9 cellular contexts compared by ENCODE assay signal in the genomic region with DNA sequence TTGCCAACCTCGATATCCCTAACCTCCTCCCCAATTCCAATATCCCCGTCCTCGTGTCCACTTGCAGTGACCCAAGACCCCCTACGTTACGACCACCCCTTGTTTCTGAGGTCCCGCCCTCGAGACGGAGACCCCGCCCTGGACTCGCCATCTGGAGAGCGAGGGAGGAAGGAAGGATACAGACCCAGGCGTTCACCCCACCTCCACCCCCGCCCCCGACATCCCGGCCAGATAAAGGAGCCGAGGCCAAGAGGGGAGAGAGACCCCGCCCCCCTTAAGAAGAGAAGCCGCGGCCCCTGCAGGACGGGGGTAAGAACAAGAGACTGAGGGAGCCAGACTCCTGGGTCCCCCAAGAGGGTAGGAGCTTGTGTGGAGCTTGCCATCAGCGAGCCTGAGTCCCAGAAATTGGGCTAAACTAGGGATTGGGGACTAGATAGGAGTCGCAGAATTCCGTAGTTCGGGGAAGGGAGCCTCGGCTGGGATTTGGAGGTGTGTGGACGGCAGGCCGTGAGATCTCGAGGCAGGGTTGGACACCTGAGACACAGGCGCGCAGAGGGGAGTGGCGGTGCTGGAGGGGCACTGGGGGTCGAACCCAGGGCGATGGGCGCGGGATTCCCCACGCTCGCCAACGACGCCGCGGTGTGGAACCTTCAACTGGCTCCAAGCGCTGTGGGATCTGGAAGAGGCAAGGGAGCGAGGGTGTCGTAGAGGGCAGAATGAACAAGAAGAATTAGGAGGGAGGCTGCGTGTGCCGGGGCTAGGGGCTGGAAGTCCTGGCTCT. TPM values are rescaled to one million over a fixed set of nuclear protein-coding genes. Genes with fewer than 3 reads are reported as not detected.
A peak's percentile ranks its signal among the peaks of the same experiment; 100 is the strongest.
DNase-seq lines count a peak whose midpoint lies in the region; ATAC-seq, FAIRE-seq and TF ChIP-seq lines count a peak whose summit lies in the region.
"Had no signal": no experiment of that assay in that cellular context is flagged by ENCODE, and none has a peak within 500 bp of the region (broad histone marks: within the 10 kb centered on the region; RNA-seq: fewer than 3 reads in every experiment).

A gene with protein sequence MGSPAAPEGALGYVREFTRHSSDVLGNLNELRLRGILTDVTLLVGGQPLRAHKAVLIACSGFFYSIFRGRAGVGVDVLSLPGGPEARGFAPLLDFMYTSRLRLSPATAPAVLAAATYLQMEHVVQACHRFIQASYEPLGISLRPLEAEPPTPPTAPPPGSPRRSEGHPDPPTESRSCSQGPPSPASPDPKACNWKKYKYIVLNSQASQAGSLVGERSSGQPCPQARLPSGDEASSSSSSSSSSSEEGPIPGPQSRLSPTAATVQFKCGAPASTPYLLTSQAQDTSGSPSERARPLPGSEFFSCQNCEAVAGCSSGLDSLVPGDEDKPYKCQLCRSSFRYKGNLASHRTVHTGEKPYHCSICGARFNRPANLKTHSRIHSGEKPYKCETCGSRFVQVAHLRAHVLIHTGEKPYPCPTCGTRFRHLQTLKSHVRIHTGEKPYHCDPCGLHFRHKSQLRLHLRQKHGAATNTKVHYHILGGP (plus strand): TSS at position 260 of the 781 bp plus-strand sequence. CDS start 622 bp downstream, outside the sequence.

- intact Hi-C loops in ascending aorta (cut with DNase I), result loop anchor here (5.0 kb wide), 2 partner anchors 111 to 181 kb away; no protein-coding TSS in a partner anchor

- H3K4me1 Mint-ChIP-seq in IgD-negative memory B cell, result peaks cover 19 to 22% (median 21%) of the 10 kb centered on the region in 3 donors
- H3K4me1 Mint-ChIP-seq in stimulated activated naive B cell treated with anti-CD40 and anti-IgM and Interleukin-4, amounts not matched to agents 10 μg/mL and 1 μg/mL and 100 μg/mL, for 72 hours, result peaks cover 36 to 37% of the 10 kb centered on the region in 2 donors

- DNase-seq in ascending aorta (ENCODE audit: low spot score in 2 of 2) (peak in 1 of 2 donors; percentile 64), small intestine (no peak)
- DNase-seq in stimulated activated naive B cell treated with anti-CD40 and anti-IgM and Interleukin-4, amounts not matched to agents 10 μg/mL and 1 μg/mL and 100 μg/mL, for 72 hours, result no peak

- peaks cover 2% of the 10 kb centered on the region for H3K36me3 Mint-ChIP-seq in IgD-negative memory B cell
- H3K36me3 Mint-ChIP-seq in stimulated activated naive B cell treated with anti-CD40 and anti-IgM and Interleukin-4, amounts not matched to agents 10 μg/mL and 1 μg/mL and 100 μg/mL, for 72 hours, result peaks cover 0 to 2% of the 10 kb centered on the region in 2 donors

- FAIRE-seq in small intestine (lab: Jason Lieb, UNC), result no peak
- FAIRE-seq: endometrium had no signal

- 9 to 17% (median 13%) methylated on average over 45 to 46 of the region's 46 CpGs for WGBS in small intestine, 3 donors

- peak within 1 kb of the TSS; percentile 66 to 90 (median 78) for H3K4me3 Mint-ChIP-seq in IgD-negative memory B cell
- H3K4me3 Mint-ChIP-seq in stimulated activated naive B cell treated with anti-CD40 and anti-IgM and Interleukin-4, amounts not matched to agents 10 μg/mL and 1 μg/mL and 100 μg/mL, for 72 hours, result peak within 1 kb of the TSS; percentile 84 to 86

- H3K36me3 ChIP-seq in ascending aorta, result no peaks in the 10 kb centered on the region
- peaks cover 3% of the 10 kb centered on the region for H3K36me3 ChIP-seq in iPS-15b (ENCODE audit: control insufficient read depth, insufficient read depth, low read length)
- no peaks in the 10 kb centered on the region for H3K36me3 ChIP-seq in small intestine (ENCODE audit: control insufficient read depth in 2 of 2, insufficient read depth in 2 of 2, low read length in 2 of 2)

- H3K9me3 ChIP-seq in ascending aorta (no peaks in the 10 kb centered on the region), iPS-15b (ENCODE audit: control insufficient read depth, insufficient read depth, low read length) (no peaks in the 10 kb centered on the region), small intestine (ENCODE audit: control insufficient read depth, low read depth) (no peaks in the 10 kb centered on the region)

- H3K27ac ChIP-seq in ascending aorta (peak within 1 kb of the TSS; percentile 61 to 75), small intestine (ENCODE audit: low read depth in 1 of 2, low read length in 1 of 2) (peak within 1 kb of the TSS in 1 of 2 donors; percentile 91)

- no peak for TF ChIP-seq CTCF in ascending aorta (IDR thresholded peaks at IDR 0.05)

- H3K27ac Mint-ChIP-seq in IgD-negative memory B cell, result peak within 1 kb of the TSS; percentile 91 to 95 (median 95)
- H3K27ac Mint-ChIP-seq in stimulated activated naive B cell treated with anti-CD40 and anti-IgM and Interleukin-4, amounts not matched to agents 10 μg/mL and 1 μg/mL and 100 μg/mL, for 72 hours, result peak within 1 kb of the TSS; percentile 92

- H3K4me1 ChIP-seq in ascending aorta, result peaks cover 2 to 20% of the 10 kb centered on the region in 2 donors
- H3K4me1 ChIP-seq in iPS-15b (ENCODE audit: control insufficient read depth, insufficient read depth, low read length), result peaks cover 3% of the 10 kb centered on the region
- peaks cover 0 to 3% of the 10 kb centered on the region in 2 donors for H3K4me1 ChIP-seq in small intestine (ENCODE audit: control insufficient read depth in 2 of 2, insufficient read depth in 1 of 2, low read depth in 1 of 2, low read length in 1 of 2)

- ATAC-seq in stimulated activated naive B cell treated with anti-CD40 and anti-IgM and Interleukin-4, amounts not matched to agents 10 μg/mL and 1 μg/mL and 100 μg/mL, for 72 hours (replicated peaks), result no peak
- ATAC-seq in GM21528 (IDR thresholded peaks at IDR 0.05; ENCODE audit: low FRiP score, unreplicated experiment) (no peak), HG03135 (IDR thresholded peaks at IDR 0.05; ENCODE audit: unreplicated experiment) (no peak), HG03565 (IDR thresholded peaks at IDR 0.05; ENCODE audit: unreplicated experiment) (no peak)

- H3K4me3 ChIP-seq in ascending aorta (peak within 1 kb of the TSS; percentile 31 to 56), iPS-15b (ENCODE audit: low read depth, low read length) (peak within 1 kb of the TSS; percentile 81), small intestine (ENCODE audit: low read depth in 1 of 2, low read length in 2 of 2) (peak within 1 kb of the TSS in 1 of 2 donors; percentile 30)

- H3K9me3 Mint-ChIP-seq in IgD-negative memory B cell, result no peaks in the 10 kb centered on the region
- peaks cover 0 to 4% of the 10 kb centered on the region in 2 donors for H3K9me3 Mint-ChIP-seq in stimulated activated naive B cell treated with anti-CD40 and anti-IgM and Interleukin-4, amounts not matched to agents 10 μg/mL and 1 μg/mL and 100 μg/mL, for 72 hours

- peak within 1 kb of the TSS; percentile 37 for H3K9ac ChIP-seq in iPS-15b (ENCODE audit: low read depth, low read length)

- no peaks in the 10 kb centered on the region for H3K27me3 Mint-ChIP-seq in IgD-negative memory B cell
- peaks cover 0 to 5% of the 10 kb centered on the region in 2 donors for H3K27me3 Mint-ChIP-seq in stimulated activated naive B cell treated with anti-CD40 and anti-IgM and Interleukin-4, amounts not matched to agents 10 μg/mL and 1 μg/mL and 100 μg/mL, for 72 hours

- peaks cover 14% of the 10 kb centered on the region for H3K27me3 ChIP-seq in ascending aorta
- peaks cover 36% of the 10 kb centered on the region for H3K27me3 ChIP-seq in iPS-15b (ENCODE audit: control insufficient read depth, insufficient read depth, low read length)
- no peaks in the 10 kb centered on the region for H3K27me3 ChIP-seq in small intestine (ENCODE audit: control insufficient read depth in 2 of 2, insufficient read depth in 2 of 2, low read length in 2 of 2)

RNA-seq across cellular contexts. Expression of the gene that starts here (rescaled TPM):
- polyA plus RNA-seq in IgD-negative memory B cell (0.33 TPM), small intestine (1 to 10 TPM in 2 of 3 donors, under 1 TPM in 1; 0.45 to 8.7 (median 2.4) TPM)
- 16.4 TPM for total RNA-seq in ascending aorta
